In the genomic region with DNA sequence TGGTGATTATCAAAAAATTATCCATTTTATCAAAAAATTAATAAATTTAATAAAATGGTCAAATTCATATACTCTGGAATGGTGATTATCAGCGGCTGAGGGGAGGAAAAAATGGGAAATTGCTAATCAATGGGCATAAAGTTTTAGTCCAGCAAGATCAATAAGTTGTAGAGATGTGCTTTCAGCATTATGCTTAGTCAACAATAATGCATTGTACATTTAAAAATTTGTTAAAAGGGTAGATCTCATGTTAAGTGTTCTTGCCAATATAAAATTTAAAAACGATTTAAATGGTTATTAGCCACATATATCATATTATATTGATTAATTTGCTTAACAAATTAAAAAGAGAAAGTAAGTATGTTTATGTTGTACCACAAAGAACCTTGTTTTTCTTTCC, we compare ENCODE assay signal across 29 cellular contexts. TPM values are rescaled to one million over a fixed set of nuclear protein-coding genes. Genes with fewer than 3 reads are reported as not detected.
DNase-seq lines count a peak whose midpoint lies in the region; ATAC-seq, FAIRE-seq and TF ChIP-seq lines count a peak whose summit lies in the region.
"Had no signal": no experiment of that assay in that cellular context is flagged by ENCODE, and none has a peak within 500 bp of the region (broad histone marks: within the 10 kb centered on the region; RNA-seq: fewer than 3 reads in every experiment).

No MANE protein-coding gene starts in this region.

- TF ChIP-seq POLR2A in HepG2 (IDR thresholded peaks at IDR 0.05; ENCODE audit: insufficient read depth in 1 of 2, low read depth in 2 of 2, low read length in 2 of 2), result no peak
- TF ChIP-seq POLR2A in right lobe of liver (IDR thresholded peaks at IDR 0.05), result no peak
- no peak for TF ChIP-seq POLR2A in IMR-90 (IDR thresholded peaks at IDR 0.05; ENCODE audit: low read depth, low read length)

- intact Hi-C loops in HepG2 (cut with micrococcal nuclease; ENCODE audit: unreplicated experiment), result no loop called here
- intact Hi-C loops in right lobe of liver (cut with DNase I), result no loop called here
- intact Hi-C loops in IMR-90 (cut with micrococcal nuclease), result no loop called here

- TF ChIP-seq EP300 in HepG2 (IDR thresholded peaks at IDR 0.05; ENCODE audit: low read depth in 2 of 2, low read length in 2 of 2) (no peak), HepG2 (CRISPR knock-in tag; IDR thresholded peaks at IDR 0.05; ENCODE audit: borderline replicate concordance) (no peak)

- in situ Hi-C loops in HepG2 (cut with HindIII; ENCODE audit: extremely low pct_ligation_motif_present, low pct_unique_long_range_greater_than_20kb) (no loop called here), IMR-90 (cut with MboI; ENCODE audit: low sequenced_read_pairs) (loop anchor here (25.0 kb wide), 1 partner anchor 299 kb away; no protein-coding TSS in a partner anchor)

- DNase-seq in HepG2 (ENCODE audit: low spot score) (no peak), right lobe of liver (no peak), IMR-90 (no peak), HFFc6 (no peak)
- DNase-seq: ACHN; BE2C; C1 segment of cervical spinal cord; CD4-positive, alpha-beta memory T cell; CD4-positive, CD25-positive, alpha-beta regulatory T cell; CD8-positive, alpha-beta memory T cell; COR-L47; DMS 273 treated with DMSO at 0.1 percent for 48 hours; DMS153; DMS53; DMS79; DND-41; EL; GF-D8 had no signal

- no peak overlapping the region for H4K91ac ChIP-seq in IMR-90 (ENCODE audit: insufficient read depth, low read depth, low read length)

- no peak overlapping the region for H2BK5ac ChIP-seq in IMR-90 (ENCODE audit: low read depth, low read length, poor library complexity, severe bottlenecking)

- no peaks in the 10 kb centered on the region for H3K4me1 Mint-ChIP-seq in HFFc6 (ENCODE audit: low read depth)
- H3K4me1 Mint-ChIP-seq: CD14-positive monocyte; CD4-positive, alpha-beta memory T cell; CD4-positive, CD25-positive, alpha-beta regulatory T cell; CD8-positive, alpha-beta memory T cell had no signal

- POLR2A ChIA-PET in HepG2 (lab: Yijun Ruan, JAX) (no interaction called here), IMR-90 (lab: Charles Lee; ENCODE audit: unreplicated experiment) (no interaction called here)

- TF ChIP-seq RAD21 in HepG2 (CRISPR knock-in tag; IDR thresholded peaks at IDR 0.05) (no peak), IMR-90 (IDR thresholded peaks at IDR 0.05; ENCODE audit: low read length) (no peak)

- no peak overlapping the region for H3K27ac Mint-ChIP-seq in HFFc6
- H3K27ac Mint-ChIP-seq: CD4-positive, alpha-beta memory T cell; CD4-positive, CD25-positive, alpha-beta regulatory T cell; CD8-positive, alpha-beta memory T cell had no signal

- H3K79me2 ChIP-seq in HepG2 (ENCODE audit: insufficient read depth, low read length), result no peaks in the 10 kb centered on the region

- no peaks in the 10 kb centered on the region for H3K36me3 Mint-ChIP-seq in HFFc6 (ENCODE audit: low read depth)
- H3K36me3 Mint-ChIP-seq: CD14-positive monocyte; CD4-positive, alpha-beta memory T cell; CD4-positive, CD25-positive, alpha-beta regulatory T cell; CD8-positive, alpha-beta memory T cell had no signal

- H3K14ac ChIP-seq in IMR-90 (replicated peaks; ENCODE audit: low read depth, low read length), result no peak overlapping the region

- no peaks in the 10 kb centered on the region for H3K27me3 Mint-ChIP-seq in HFFc6 (ENCODE audit: insufficient read depth)
- H3K27me3 Mint-ChIP-seq: CD4-positive, CD25-positive, alpha-beta regulatory T cell had no signal

- no peak overlapping the region for H2BK20ac ChIP-seq in IMR-90 (ENCODE audit: low read depth, low read length)

- H3K27ac ChIP-seq in HepG2 (ENCODE audit: extremely low read length, insufficient read depth, low read length) (no peak overlapping the region), right lobe of liver (no peak overlapping the region), IMR-90 (ENCODE audit: insufficient read depth, low read length) (no peak overlapping the region)
- H3K27ac ChIP-seq: 22Rv1, BLaER1 had no signal

- H2AFZ ChIP-seq in HepG2 (ENCODE audit: low read length), result no peak overlapping the region
- H2AFZ ChIP-seq in IMR-90 (replicated peaks; ENCODE audit: low read length, poor library complexity), result no peak overlapping the region

- H3K9ac ChIP-seq in HepG2 (ENCODE audit: insufficient read depth, low read depth, low read length) (no peak overlapping the region), IMR-90 (ENCODE audit: low read depth, low read length) (no peak overlapping the region)
- H3K9ac ChIP-seq: BLaER1 had no signal

- no peaks in the 10 kb centered on the region for H3K27me3 ChIP-seq in HepG2 (ENCODE audit: control insufficient read depth in 1 of 2, insufficient read depth in 2 of 2, low read length in 2 of 2)
- no peaks in the 10 kb centered on the region for H3K27me3 ChIP-seq in right lobe of liver
- peaks cover 5% of the 10 kb centered on the region; the same call in 1 of the 2 replicates for H3K27me3 ChIP-seq in IMR-90 (ENCODE audit: control insufficient read depth, insufficient read depth, low read length)
- H3K27me3 ChIP-seq: BE2C, BLaER1 had no signal

- H3K36me3 ChIP-seq in HepG2 (replicated peaks in 1 of 2; ENCODE audit: control insufficient read depth in 1 of 2, insufficient read depth in 2 of 2, low read length in 2 of 2), result no peaks in the 10 kb centered on the region
- no peaks in the 10 kb centered on the region for H3K36me3 ChIP-seq in right lobe of liver
- H3K36me3 ChIP-seq in IMR-90 (ENCODE audit: control insufficient read depth, insufficient read depth, low read length), result no peaks in the 10 kb centered on the region
- H3K36me3 ChIP-seq: BLaER1 had no signal

- H3K4me3 ChIP-seq in HepG2 (replicated peaks in 1 of 3; ENCODE audit: insufficient read depth in 1 of 3, low read depth in 2 of 3, low read length in 3 of 3) (no peak overlapping the region), right lobe of liver (no peak overlapping the region), IMR-90 (ENCODE audit: insufficient read depth, low read depth, low read length) (no peak overlapping the region)
- H3K4me3 ChIP-seq: BLaER1 had no signal

- H3K4me2 ChIP-seq in HepG2 (ENCODE audit: low read depth, low read length), result no peak overlapping the region
- H3K4me2 ChIP-seq in IMR-90 (ENCODE audit: low read depth, low read length), result no peak overlapping the region
- H3K4me2 ChIP-seq: BLaER1 had no signal

- H3K4ac ChIP-seq in IMR-90 (ENCODE audit: low read depth, low read length), result no peak overlapping the region

- H4K20me1 ChIP-seq in HepG2 (ENCODE audit: insufficient read depth, low read length), result no peaks in the 10 kb centered on the region
- H4K20me1 ChIP-seq in IMR-90 (ENCODE audit: insufficient read depth, low read length), result no peaks in the 10 kb centered on the region
- H4K20me1 ChIP-seq: BLaER1 had no signal

- BruUV-seq in HepG2 (replicated peaks; lab: Mats Ljungman, UMichigan), result no TSS peak
- BruUV-seq in IMR-90 (replicated peaks; lab: Mats Ljungman, UMichigan), result no TSS peak

- peaks cover 31% of the 10 kb centered on the region for H3K4me1 ChIP-seq in HepG2 (ENCODE audit: insufficient read depth, low read length)
- no peaks in the 10 kb centered on the region for H3K4me1 ChIP-seq in right lobe of liver
- no peaks in the 10 kb centered on the region for H3K4me1 ChIP-seq in IMR-90 (ENCODE audit: control insufficient read depth, insufficient read depth, low read length)

- no peaks in the 10 kb centered on the region for H3K79me1 ChIP-seq in IMR-90 (ENCODE audit: low read depth in 1 of 2, low read length in 2 of 2)

- no peak overlapping the region for H2BK120ac ChIP-seq in IMR-90 (ENCODE audit: low read depth, low read length)

- H3K9me3 Mint-ChIP-seq in HFFc6, result no peaks in the 10 kb centered on the region
- H3K9me3 Mint-ChIP-seq: CD14-positive monocyte had no signal

- no peak overlapping the region for H4K8ac ChIP-seq in IMR-90 (ENCODE audit: low read depth in 2 of 2, low read length in 2 of 2)

- ATAC-seq in HepG2 (no peak), right lobe of liver (no peak), IMR-90 (ENCODE audit: low read depth) (no peak), GM19452 (IDR thresholded peaks at IDR 0.05; ENCODE audit: unreplicated experiment) (no peak)

- no peak overlapping the region for H3K18ac ChIP-seq in IMR-90 (ENCODE audit: low read depth, low read length)

- WGBS in HepG2 (ENCODE audit: low lambda C conversion rate), result 69% methylated on average over 2 of the region's 2 CpGs
- 48% methylated on average over 2 of the region's 2 CpGs for WGBS in right lobe of liver (ENCODE audit: insufficient coverage, low coverage, low lambda C conversion rate, missing lambda C conversion rate)
- no CpG with 5 or more reads among the region's 2 CpGs for WGBS in IMR-90 (ENCODE audit: extremely low coverage in 2 of 2, insufficient read length in 1 of 2), 2 experiments

- no peak overlapping the region for H2AK9ac ChIP-seq in IMR-90 (replicated peaks; ENCODE audit: low read depth, low read length, poor library complexity)

- no peak overlapping the region for H2BK15ac ChIP-seq in IMR-90 (ENCODE audit: low read depth, low read length)

- H3K9me3 ChIP-seq in HepG2 (ENCODE audit: low read length) (no peaks in the 10 kb centered on the region), right lobe of liver (no peaks in the 10 kb centered on the region), IMR-90 (ENCODE audit: control insufficient read depth, insufficient read depth, low read length) (no peaks in the 10 kb centered on the region)
- H3K9me3 ChIP-seq: BE2C, BLaER1 had no signal

- H3K23ac ChIP-seq in IMR-90 (ENCODE audit: low read depth, low read length), result no peak overlapping the region

- no peak overlapping the region for H2AK5ac ChIP-seq in IMR-90 (ENCODE audit: low read depth, low read length)

- no peak overlapping the region for H3K56ac ChIP-seq in IMR-90 (ENCODE audit: extremely low read depth, insufficient read depth, low read length)

- no peak overlapping the region for H4K5ac ChIP-seq in IMR-90 (ENCODE audit: low read depth, low read length)

- H3K4me3 Mint-ChIP-seq in HFFc6, result no peak overlapping the region
- H3K4me3 Mint-ChIP-seq: CD14-positive monocyte; CD4-positive, alpha-beta memory T cell; CD4-positive, CD25-positive, alpha-beta regulatory T cell; CD8-positive, alpha-beta memory T cell had no signal

- no peak for FAIRE-seq in HepG2 (lab: Jason Lieb, UNC)
- FAIRE-seq: GM12891, GM19239 had no signal

- TF ChIP-seq CTCF in HepG2 (CRISPR knock-in tag; IDR thresholded peaks at IDR 0.05), result no peak
- TF ChIP-seq CTCF in right lobe of liver (IDR thresholded peaks at IDR 0.05), result no peak
- no peak for TF ChIP-seq CTCF in IMR-90 (conservative IDR thresholded peaks at IDR 0.05; ENCODE audit: low read depth, low read length)
- no peak for TF ChIP-seq CTCF in HFFc6 (IDR thresholded peaks at IDR 0.05)

- H3K9me1 ChIP-seq in IMR-90 (ENCODE audit: insufficient read depth, low read length), result no peaks in the 10 kb centered on the region

- dilution Hi-C loops in IMR-90 (cut with HindIII; ENCODE audit: low sequenced_read_pairs, unreplicated experiment), result no loop called here

- CTCF ChIA-PET in HepG2 (lab: Yijun Ruan, JAX; ENCODE audit: low intra/inter-chr PET ratio, low total read pairs), result no interaction called here
- CTCF ChIA-PET in IMR-90 (lab: Yijun Ruan, JAX), result no interaction called here

RNA-seq across cellular contexts. Expression of a gene that starts 56.6 kb away (rescaled TPM):
- total RNA-seq in HepG2 (2016; rRNA removed; fragmentation: Illumina TruSeq; extraction: Trizol) (1.0 and 1.1 TPM in 2 replicates), right lobe of liver (not detected), IMR-90 (2012; rRNA removed) (not detected in 2 replicates)
- total RNA-seq in HepG2 (2016; cell fraction: cytosol; rRNA removed; fragmentation: Illumina TruSeq; extraction: Trizol; ENCODE audit: low read depth), result 0.79 and 1.8 TPM in 2 replicates
- 0.89 and 1.3 TPM in 2 replicates for total RNA-seq in HepG2 (2016; cell fraction: insoluble cytoplasmic fraction; rRNA removed; fragmentation: Illumina TruSeq; extraction: Trizol)
- 0.55 and 0.90 TPM in 2 replicates for total RNA-seq in HepG2 (2016; cell fraction: membrane; rRNA removed; fragmentation: Illumina TruSeq; extraction: Trizol)
- 2.0 TPM in 2 replicates for total RNA-seq in HepG2 (2016; cell fraction: nucleus; rRNA removed; fragmentation: Illumina TruSeq; extraction: Trizol)
- polyA plus RNA-seq in HepG2 (2011; rRNA removed) (1.2 and 1.6 TPM in 2 replicates), IMR-90 (2012; rRNA removed) (not detected in 2 replicates)
- polyA plus RNA-seq in HepG2 (2011; cell fraction: cytosol; rRNA removed), result 0.86 and 0.96 TPM in 2 replicates
- polyA plus RNA-seq in HepG2 (2011; cell fraction: nucleus; rRNA removed), result 2.2 and 3.3 TPM in 2 replicates
- 4.4 and 4.6 TPM in 2 replicates for polyA plus RNA-seq in HepG2 (2012)
- 0.11 and 0.22 TPM in 2 replicates for polyA plus RNA-seq in HepG2 (2016; cell fraction: cytosol; fragmentation: Illumina TruSeq; extraction: Trizol; ENCODE audit: low read depth)
- polyA plus RNA-seq in HepG2 (2016; cell fraction: insoluble cytoplasmic fraction; fragmentation: Illumina TruSeq; extraction: Trizol; ENCODE audit: low read depth), result 0.84 and 1.1 TPM in 2 replicates
- polyA plus RNA-seq in HepG2 (2016; cell fraction: membrane; fragmentation: Illumina TruSeq; extraction: Trizol; ENCODE audit: low read depth), result 0.43 and 0.50 TPM in 2 replicates
- 1.6 and 2.8 TPM in 2 replicates for polyA plus RNA-seq in HepG2 (2016; cell fraction: nucleus; fragmentation: Illumina TruSeq; extraction: Trizol; ENCODE audit: insufficient read depth, low read depth)
- polyA minus RNA-seq in HepG2 (2011; rRNA and poly(A)+ RNA removed; ENCODE audit: low replicate concordance), result 3.8 TPM in 1 of 2 replicates, not detected in the other
- 2.2 and 2.8 TPM in 2 replicates for polyA minus RNA-seq in HepG2 (2011; cell fraction: cytosol; rRNA and poly(A)+ RNA removed)
- polyA minus RNA-seq in HepG2 (2011; cell fraction: nucleus; rRNA and poly(A)+ RNA removed), result 24.7 and 25.9 TPM in 2 replicates
- 0.01 TPM in 2 replicates for polyA plus RNA-seq in IMR-90 (2012; cell fraction: cytosol; rRNA removed)
- 0.02 and 0.03 TPM in 2 replicates for polyA plus RNA-seq in IMR-90 (2012; cell fraction: nucleus; rRNA removed; ENCODE audit: low replicate concordance)
- total RNA-seq in HFFc6 (2021; fragmentation: NEBNext Ultra II Directional; extraction: Animal tissue kit (Norgen Biotek cat#: 25700)), result not detected
- total RNA-seq: A172; A673; CD4-positive, alpha-beta memory T cell; CD4-positive, CD25-positive, alpha-beta regulatory T cell; CD8-positive, alpha-beta memory T cell; Daoy; G401 had no signal
- polyA plus RNA-seq: AG04450; CD14-positive monocyte; CD4-positive, alpha-beta memory T cell; CD4-positive, CD25-positive, alpha-beta regulatory T cell; CD8-positive, alpha-beta memory T cell had no signal
